19 cellular contexts compared by ENCODE assay signal in the genomic region with DNA sequence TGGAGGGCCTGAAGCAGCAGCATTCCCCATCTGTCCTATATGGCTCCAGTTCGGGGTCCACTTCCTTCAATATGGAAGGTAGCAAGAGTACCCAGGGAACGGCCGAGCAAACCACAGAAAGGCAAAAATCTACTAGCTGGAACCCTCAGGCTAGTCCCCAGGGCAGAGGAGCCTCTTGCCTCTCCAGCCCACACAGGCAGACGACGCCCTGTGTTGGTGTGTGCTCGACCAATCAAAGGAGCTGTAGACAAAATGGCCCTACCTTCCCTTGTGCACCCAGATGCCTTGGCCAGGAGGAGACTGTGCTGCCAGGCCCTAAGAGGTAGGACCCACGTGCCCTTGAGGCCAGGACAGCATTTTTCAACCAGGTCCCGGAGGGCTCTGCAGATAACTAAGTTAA.
DNase-seq lines count a peak whose midpoint lies in the region; ATAC-seq and TF ChIP-seq lines count a peak whose summit lies in the region.
"Had no signal": no experiment of that assay in that cellular context is flagged by ENCODE, and none has a peak within 500 bp of the region (broad histone marks: within the 10 kb centered on the region; RNA-seq: fewer than 3 reads in every experiment).

No MANE protein-coding gene starts in this region.

- H3K27ac ChIP-seq in BLaER1 treated with 17β-estradiol and CSF1 and Interleukin-3, amounts not matched to agents 10 nM and 100 nM: peak overlapping the region in 9 of 11 experiments; percentile 2 to 97 (median 90); a peak in 13 of 22 replicates
- H3K27ac ChIP-seq in heart right ventricle: peak overlapping the region in 9 of 10 donors; percentile 59 to 91 (median 79)
- peak overlapping the region in 1 of 2 donors; percentile 60 for H3K27ac ChIP-seq in uterus
- H3K27ac ChIP-seq: body of pancreas had no signal

- no peaks in the 10 kb centered on the region for H3K9me3 ChIP-seq in BLaER1 treated with 17β-estradiol and CSF1 and Interleukin-3, amounts not matched to agents 10 nM and 100 nM (replicated peaks in 1 of 11)
- H3K9me3 ChIP-seq in heart right ventricle (no peaks in the 10 kb centered on the region), uterus (no peaks in the 10 kb centered on the region)
- H3K9me3 ChIP-seq: body of pancreas, mucosa of descending colon had no signal

- H3K27me3 ChIP-seq in BLaER1 treated with 17β-estradiol and CSF1 and Interleukin-3, amounts not matched to agents 10 nM and 100 nM: no peaks in the 10 kb centered on the region
- H3K27me3 ChIP-seq in heart right ventricle (no peaks in the 10 kb centered on the region), uterus (no peaks in the 10 kb centered on the region)
- H3K27me3 ChIP-seq: body of pancreas had no signal

- TF ChIP-seq CTCF in heart right ventricle (IDR thresholded peaks at IDR 0.05) (no peak), uterus (IDR thresholded peaks at IDR 0.05) (no peak)

- no peak for TF ChIP-seq POLR2A in uterus (IDR thresholded peaks at IDR 0.05)

- peak overlapping the region; percentile 39 to 96 (median 94) for H3K27ac Mint-ChIP-seq in IgD-negative memory B cell
- H3K27ac Mint-ChIP-seq in stimulated activated effector memory CD8-positive, alpha-beta T cell treated with anti-CD3 and anti-CD28 coated beads, Interleukin-12 subunit alpha, Interleukin-12 subunit beta, amount 100 ng/mL, for 72 hours: peak overlapping the region; percentile 94
- H3K27ac Mint-ChIP-seq in activated naive CD4-positive, alpha-beta T cell treated with anti-CD3 and anti-CD28 coated beads, Interleukin-2, amount 10 ng/mL, durations not matched to agents 7 days and 5 days: no peak overlapping the region
- H3K27ac Mint-ChIP-seq: activated naive CD4-positive, alpha-beta T cell treated with anti-CD3 and anti-CD28 coated beads, Interleukin-2, amount 50 U/mL, for 24 hours had no signal

- H3K4me3 Mint-ChIP-seq in IgD-negative memory B cell: peak overlapping the region in 2 of 4 donors; percentile 10 to 63
- no peak overlapping the region for H3K4me3 Mint-ChIP-seq in stimulated activated effector memory CD8-positive, alpha-beta T cell treated with anti-CD3 and anti-CD28 coated beads, Interleukin-12 subunit alpha, Interleukin-12 subunit beta, amount 100 ng/mL, for 72 hours
- no peak overlapping the region for H3K4me3 Mint-ChIP-seq in activated naive CD4-positive, alpha-beta T cell treated with anti-CD3 and anti-CD28 coated beads, Interleukin-2, amount 10 ng/mL, durations not matched to agents 7 days and 5 days
- H3K4me3 Mint-ChIP-seq: activated naive CD4-positive, alpha-beta T cell treated with anti-CD3 and anti-CD28 coated beads, Interleukin-2, amount 50 U/mL, for 24 hours; dendritic cell treated with granulocyte-macrophage colony-stimulating factor and Interleukin-4, amounts not matched to agents 40 ng/mL and 50 ng/mL, for 4 days had no signal

- H3K4me1 Mint-ChIP-seq in IgD-negative memory B cell: peaks cover 49 to 77% (median 62%) of the 10 kb centered on the region in 3 donors
- H3K4me1 Mint-ChIP-seq in stimulated activated effector memory CD8-positive, alpha-beta T cell treated with anti-CD3 and anti-CD28 coated beads, Interleukin-12 subunit alpha, Interleukin-12 subunit beta, amount 100 ng/mL, for 72 hours: peaks cover 95% of the 10 kb centered on the region
- peaks cover 76% of the 10 kb centered on the region for H3K4me1 Mint-ChIP-seq in activated naive CD4-positive, alpha-beta T cell treated with anti-CD3 and anti-CD28 coated beads, Interleukin-2, amount 10 ng/mL, durations not matched to agents 7 days and 5 days

- 0 out of 22 replicates have a peak overlapping the region, but pooled peaks of 1 of the 11 experiments have one; percentile 16 for H3K9ac ChIP-seq in BLaER1 treated with 17β-estradiol and CSF1 and Interleukin-3, amounts not matched to agents 10 nM and 100 nM

- ATAC-seq in heart right ventricle: no peak
- ATAC-seq in stimulated activated effector memory CD8-positive, alpha-beta T cell treated with anti-CD3 and anti-CD28 coated beads, Interleukin-12 subunit alpha, Interleukin-12 subunit beta, amount 100 ng/mL, for 72 hours: no peak
- no peak for ATAC-seq in HG03520 (IDR thresholded peaks at IDR 0.05; ENCODE audit: unreplicated experiment)
- ATAC-seq: body of pancreas, mucosa of descending colon had no signal

- peaks cover 5% of the 10 kb centered on the region for H3K36me3 Mint-ChIP-seq in IgD-negative memory B cell
- peaks cover 40% of the 10 kb centered on the region for H3K36me3 Mint-ChIP-seq in stimulated activated effector memory CD8-positive, alpha-beta T cell treated with anti-CD3 and anti-CD28 coated beads, Interleukin-12 subunit alpha, Interleukin-12 subunit beta, amount 100 ng/mL, for 72 hours
- H3K36me3 Mint-ChIP-seq in activated naive CD4-positive, alpha-beta T cell treated with anti-CD3 and anti-CD28 coated beads, Interleukin-2, amount 10 ng/mL, durations not matched to agents 7 days and 5 days: peaks cover 26% of the 10 kb centered on the region
- H3K36me3 Mint-ChIP-seq: activated naive CD4-positive, alpha-beta T cell treated with anti-CD3 and anti-CD28 coated beads, Interleukin-2, amount 50 U/mL, for 24 hours had no signal

- 78 to 86% methylated on average over 8 of the region's 8 CpGs for WGBS in heart right ventricle, 2 donors

- intact Hi-C loops in heart right ventricle (cut with DNase I) (no loop called here), uterus (cut with DNase I; ENCODE audit: low total_unique reads) (no loop called here)

- H3K4me2 ChIP-seq in BLaER1 treated with 17β-estradiol and CSF1 and Interleukin-3, amounts not matched to agents 10 nM and 100 nM: peak overlapping the region; percentile 94 to 100 (median 96)
- H3K4me2 ChIP-seq: smooth muscle cell had no signal

- peaks cover 0 to 91% (median 28%) of the 10 kb centered on the region in 11 experiments; a peak in 13 of 22 replicates for H4K20me1 ChIP-seq in BLaER1 treated with 17β-estradiol and CSF1 and Interleukin-3, amounts not matched to agents 10 nM and 100 nM

- H3K36me3 ChIP-seq in BLaER1 treated with 17β-estradiol and CSF1 and Interleukin-3, amounts not matched to agents 10 nM and 100 nM: peaks cover 0 to 39% (median 8%) of the 10 kb centered on the region in 11 experiments; a peak in 9 of 22 replicates
- H3K36me3 ChIP-seq in heart right ventricle (peaks cover 0 to 18% (median 0%) of the 10 kb centered on the region in 9 donors), uterus (no peaks in the 10 kb centered on the region)

- CTCF ChIA-PET in activated naive CD4-positive, alpha-beta T cell treated with anti-CD3 and anti-CD28 coated beads, Interleukin-2, amount 10 ng/mL, durations not matched to agents 7 days and 5 days (lab: Charles Lee): interaction anchor here (1.3 kb wide), 1 partner anchor 20 kb away, joined by 4 read pairs; no protein-coding TSS in a partner anchor

- H3K27me3 Mint-ChIP-seq in IgD-negative memory B cell: no peaks in the 10 kb centered on the region
- H3K27me3 Mint-ChIP-seq in activated naive CD4-positive, alpha-beta T cell treated with anti-CD3 and anti-CD28 coated beads, Interleukin-2, amount 10 ng/mL, durations not matched to agents 7 days and 5 days: no peaks in the 10 kb centered on the region
- H3K27me3 Mint-ChIP-seq: activated naive CD4-positive, alpha-beta T cell treated with anti-CD3 and anti-CD28 coated beads, Interleukin-2, amount 50 U/mL, for 24 hours; dendritic cell treated with granulocyte-macrophage colony-stimulating factor and Interleukin-4, amounts not matched to agents 40 ng/mL and 50 ng/mL, for 4 days had no signal

- H3K9me3 Mint-ChIP-seq in IgD-negative memory B cell: no peaks in the 10 kb centered on the region
- H3K9me3 Mint-ChIP-seq in stimulated activated effector memory CD8-positive, alpha-beta T cell treated with anti-CD3 and anti-CD28 coated beads, Interleukin-12 subunit alpha, Interleukin-12 subunit beta, amount 100 ng/mL, for 72 hours: no peaks in the 10 kb centered on the region
- H3K9me3 Mint-ChIP-seq in activated naive CD4-positive, alpha-beta T cell treated with anti-CD3 and anti-CD28 coated beads, Interleukin-2, amount 10 ng/mL, durations not matched to agents 7 days and 5 days: no peaks in the 10 kb centered on the region
- H3K9me3 Mint-ChIP-seq: activated naive CD4-positive, alpha-beta T cell treated with anti-CD3 and anti-CD28 coated beads, Interleukin-2, amount 50 U/mL, for 24 hours; dendritic cell treated with granulocyte-macrophage colony-stimulating factor and Interleukin-4, amounts not matched to agents 40 ng/mL and 50 ng/mL, for 4 days had no signal

- DNase-seq in heart right ventricle: no peak
- no peak for DNase-seq in stimulated activated effector memory CD8-positive, alpha-beta T cell treated with anti-CD3 and anti-CD28 coated beads, Interleukin-12 subunit alpha, Interleukin-12 subunit beta, amount 100 ng/mL, for 72 hours (ENCODE audit: low spot score in 2 of 2)
- DNase-seq in activated naive CD4-positive, alpha-beta T cell treated with anti-CD3 and anti-CD28 coated beads, Interleukin-2, amount 10 ng/mL, durations not matched to agents 7 days and 5 days: no peak
- no peak for DNase-seq in uterus
- no peak for DNase-seq in activated effector memory CD4-positive, alpha-beta T cell treated with Interleukin-2 at 50 U/mL for 16 hours
- DNase-seq: activated CD8-positive, alpha-beta memory T cell treated with anti-CD3 and anti-CD28 coated beads, Interleukin-2, amount 50 U/mL, for 48 hours; body of pancreas; NCI-H146; NCI-H446; NK-92 treated with Interleukin-12 subunit alpha and Interleukin-12 subunit beta, amount 100 ng/mL, for 24 hours; RPMI8226; T-helper 1 cell had no signal

- peaks cover 95 to 97% (median 96%) of the 10 kb centered on the region in 10 experiments for H3K4me1 ChIP-seq in BLaER1 treated with 17β-estradiol and CSF1 and Interleukin-3, amounts not matched to agents 10 nM and 100 nM
- H3K4me1 ChIP-seq in heart right ventricle: peaks cover 48 to 95% (median 83%) of the 10 kb centered on the region in 9 donors
- H3K4me1 ChIP-seq in uterus: peaks cover 13 to 21% of the 10 kb centered on the region in 2 donors

- no peak overlapping the region for H3K4me3 ChIP-seq in BLaER1 treated with 17β-estradiol and CSF1 and Interleukin-3, amounts not matched to agents 10 nM and 100 nM
- no peak overlapping the region for H3K4me3 ChIP-seq in heart right ventricle
- H3K4me3 ChIP-seq in uterus: no peak overlapping the region
- H3K4me3 ChIP-seq: body of pancreas, mucosa of descending colon, smooth muscle cell had no signal
